11 cellular contexts compared by ENCODE assay signal in genomic region chrX:136778914-136779313, GRCh38. TPM values are rescaled to one million over a fixed set of nuclear protein-coding genes. Genes with fewer than 3 reads are reported as not detected.
A peak's percentile ranks its signal among the peaks of the same experiment; 100 is the strongest.
DNase-seq lines count a peak whose midpoint lies in the region; ATAC-seq and TF ChIP-seq lines count a peak whose summit lies in the region.
"Had no signal": no experiment of that assay in that cellular context is flagged by ENCODE, and none has a peak within 500 bp of the region (broad histone marks: within the 10 kb centered on the region; RNA-seq: fewer than 3 reads in every experiment).

No MANE protein-coding gene starts in this region.

- no peaks in the 10 kb centered on the region for H3K9me3 ChIP-seq in fibroblast of lung (ENCODE audit: control insufficient read depth, insufficient read depth, low read depth, low read length)
- H3K9me3 ChIP-seq in tibial nerve, result no peaks in the 10 kb centered on the region
- H3K9me3 ChIP-seq: BE2C had no signal

- ATAC-seq in left lobe of liver (no peak), HG03280 (IDR thresholded peaks at IDR 0.05; ENCODE audit: unreplicated experiment) (no peak)

- no peaks in the 10 kb centered on the region for H3K36me3 ChIP-seq in fibroblast of lung (ENCODE audit: control insufficient read depth, insufficient read depth, low read length)
- H3K36me3 ChIP-seq in tibial nerve, result no peaks in the 10 kb centered on the region
- H3K36me3 ChIP-seq: BE2C had no signal

- peak overlapping the region; percentile 45 for H2AFZ ChIP-seq in fibroblast of lung (ENCODE audit: low read length)

- no peaks in the 10 kb centered on the region for H3K9me3 Mint-ChIP-seq in activated naive CD4-positive, alpha-beta T cell treated with anti-CD3 and anti-CD28 coated beads for 36 hours

- H3K27me3 ChIP-seq in fibroblast of lung (ENCODE audit: control insufficient read depth, insufficient read depth, low read length), result no peaks in the 10 kb centered on the region
- H3K27me3 ChIP-seq in tibial nerve, result no peaks in the 10 kb centered on the region
- H3K27me3 ChIP-seq: BE2C had no signal

- CTCF ChIA-PET in activated naive CD4-positive, alpha-beta T cell treated with anti-CD3 and anti-CD28 coated beads for 36 hours (lab: Charles Lee), result interaction anchor here (1.1 kb wide), 1 partner anchor 68 kb away, joined by 4 read pairs; no protein-coding TSS in a partner anchor

- peak overlapping the region; percentile 23 for H3K4me2 ChIP-seq in fibroblast of lung (ENCODE audit: extremely low read depth, insufficient read depth, low read length)

- H3K27ac ChIP-seq in fibroblast of lung (ENCODE audit: insufficient read depth, low read length) (no peak overlapping the region), tibial nerve (peak overlapping the region in 3 of 4 donors; percentile 60 to 74 (median 69))

- H3K27ac Mint-ChIP-seq in activated naive CD4-positive, alpha-beta T cell treated with anti-CD3 and anti-CD28 coated beads for 36 hours, result peak overlapping the region; percentile 99

- TF ChIP-seq CTCF in fibroblast of lung (conservative IDR thresholded peaks at IDR 0.05 in 1 of 2, IDR thresholded peaks at IDR 0.05 in 1 of 2; ENCODE audit: low read depth in 1 of 2, low read length in 2 of 2), result no peak
- no peak for TF ChIP-seq CTCF in tibial nerve (IDR thresholded peaks at IDR 0.05)

- intact Hi-C loops in activated naive CD4-positive, alpha-beta T cell treated with anti-CD3 and anti-CD28 coated beads for 36 hours (cut with micrococcal nuclease), result loop anchor here (1.0 to 10.0 kb wide), 7 partner anchors 11 to 1254 kb away; partner anchors contain the start of genes INTS6L and RBMX

- H4K20me1 ChIP-seq in fibroblast of lung (ENCODE audit: control insufficient read depth, extremely low read depth, insufficient read depth, low read length), result no peaks in the 10 kb centered on the region

- H3K4me3 Mint-ChIP-seq in activated naive CD4-positive, alpha-beta T cell treated with anti-CD3 and anti-CD28 coated beads for 36 hours, result peak overlapping the region; percentile 90

- peaks cover 13% of the 10 kb centered on the region for H3K36me3 Mint-ChIP-seq in activated naive CD4-positive, alpha-beta T cell treated with anti-CD3 and anti-CD28 coated beads for 36 hours (ENCODE audit: low read depth)

- DNase-seq in activated naive CD4-positive, alpha-beta T cell treated with anti-CD3 and anti-CD28 coated beads for 36 hours, result no peak
- no peak for DNase-seq in activated naive CD4-positive, alpha-beta T cell (lab: John Stamatoyannopoulos, UW)
- DNase-seq in NOMO-1 treated with DMSO at 0.1 percent for 48 hours (lab: John Stamatoyannopoulos, UW; ENCODE audit: unreplicated experiment), result peak; percentile 41
- no peak for DNase-seq in fibroblast of lung (ENCODE audit: low read depth in 2 of 2)
- DNase-seq in tibial nerve (ENCODE audit: low spot score in 2 of 2), result no peak
- DNase-seq in HPDE6-E6E7 (ENCODE audit: extremely low spot score), result no peak
- no peak for DNase-seq in left lobe of liver (ENCODE audit: low spot score)
- DNase-seq: aorta, BE2C, kidney glomerular epithelial cell had no signal

- TF ChIP-seq POLR2A in tibial nerve (IDR thresholded peaks at IDR 0.05), result no peak

- no peaks in the 10 kb centered on the region for H3K27me3 Mint-ChIP-seq in activated naive CD4-positive, alpha-beta T cell treated with anti-CD3 and anti-CD28 coated beads for 36 hours (ENCODE audit: low read depth)

- no peaks in the 10 kb centered on the region for H3K79me2 ChIP-seq in fibroblast of lung (ENCODE audit: control insufficient read depth, insufficient read depth, low read length)

- TF ChIP-seq EP300 in tibial nerve (IDR thresholded peaks at IDR 0.05), result no peak

- H3K4me3 ChIP-seq in fibroblast of lung (replicated peaks in 1 of 4; ENCODE audit: control extremely low read depth in 1 of 4, insufficient read depth in 1 of 4, low read depth in 3 of 4, low read length in 4 of 4) (no peak overlapping the region), tibial nerve (no peak overlapping the region)

- H3K4me1 ChIP-seq in fibroblast of lung (ENCODE audit: control insufficient read depth, extremely low read depth, insufficient read depth, low read length), result no peaks in the 10 kb centered on the region
- peaks cover 0 to 24% (median 0%) of the 10 kb centered on the region in 4 donors for H3K4me1 ChIP-seq in tibial nerve
- H3K4me1 ChIP-seq: BE2C had no signal

- peaks cover 55% of the 10 kb centered on the region for H3K4me1 Mint-ChIP-seq in activated naive CD4-positive, alpha-beta T cell treated with anti-CD3 and anti-CD28 coated beads for 36 hours (ENCODE audit: low read depth)

- no peak overlapping the region for H3K9ac ChIP-seq in fibroblast of lung (ENCODE audit: insufficient read depth, low read length)

RNA-seq across cellular contexts. Expression of gene ARHGEF6, which starts 1.8 kb away (rescaled TPM):
- total RNA-seq in activated naive CD4-positive, alpha-beta T cell treated with anti-CD3 and anti-CD28 coated beads for 36 hours, result 10 to 100 TPM; 56.1 to 58.5 TPM
- total RNA-seq in fibroblast of lung (20.5 and 30.1 TPM in 2 replicates), tibial nerve (10 to 100 TPM; 23.7 to 41.1 (median 29.6) TPM), left lobe of liver (3.0 TPM)
- polyA plus RNA-seq in fibroblast of lung, result 12.4 and 32.5 TPM in 2 replicates
- 7.4 and 18.8 TPM in 2 replicates for polyA plus RNA-seq in fibroblast of lung (2012)
- polyA minus RNA-seq in fibroblast of lung (ENCODE audit: low replicate concordance), result 4.7 and 7.8 TPM in 2 replicates
